ENCODE assay signal across 1 cellular context in genomic region chr7:95608344-95609173, GRCh38.
A peak's percentile ranks its signal among the peaks of the same experiment; 100 is the strongest.
TF ChIP-seq lines count a peak whose summit lies in the region.

No MANE protein-coding gene starts in this region.

TF ChIP-seq in HepG2, 621 proteins besides CTCF, POLR2A, EP300 and RAD21 (continued from another document and continues in another):
- TF ChIP-seq ZHX2 (IDR thresholded peaks at IDR 0.05; ENCODE audit: low read depth) (no peak), ZHX2 (CRISPR knock-in tag; IDR thresholded peaks at IDR 0.05; ENCODE audit: borderline replicate concordance) (0 out of 2 replicates have a peak, but pooled peaks have one; percentile 48), ZNF12 (CRISPR knock-in tag; IDR thresholded peaks at IDR 0.05) (no peak; the same call in 1 of the 2 replicates), ZFY (CRISPR knock-in tag; IDR thresholded peaks at IDR 0.05) (0 out of 2 replicates have a peak, but pooled peaks have one; percentile 20), BCL6 (CRISPR knock-in tag; IDR thresholded peaks at IDR 0.05) (peak; percentile 100), ZNF891 (CRISPR knock-in tag; IDR thresholded peaks at IDR 0.05) (peak; percentile 79), ZNF205 (CRISPR knock-in tag; IDR thresholded peaks at IDR 0.05) (0 out of 2 replicates have a peak, but pooled peaks have one; percentile 47), ATF3 (CRISPR knock-in tag; IDR thresholded peaks at IDR 0.05) (0 out of 2 replicates have a peak, but pooled peaks have one; percentile 48), NR2F1 (CRISPR knock-in tag; IDR thresholded peaks at IDR 0.05) (peak in 1 of 2 experiments; percentile 68; a peak in 1 of 4 replicates), ZNF331 (CRISPR knock-in tag; IDR thresholded peaks at IDR 0.05) (peak; percentile 93; the same call in 1 of the 2 replicates), ZNF670 (CRISPR knock-in tag; IDR thresholded peaks at IDR 0.05; ENCODE audit: borderline replicate concordance) (no peak), TARDBP (CRISPR knock-in tag; IDR thresholded peaks at IDR 0.05) (peak; percentile 90), KAT7 (CRISPR knock-in tag; IDR thresholded peaks at IDR 0.05; ENCODE audit: borderline replicate concordance) (0 out of 2 replicates have a peak, but pooled peaks have one; percentile 39), RCOR2 (CRISPR knock-in tag; IDR thresholded peaks at IDR 0.05) (peak; percentile 65; the same call in 1 of the 2 replicates), ZNF33B (CRISPR knock-in tag; IDR thresholded peaks at IDR 0.05) (0 out of 2 replicates have a peak, but pooled peaks have one; percentile 34), KLF12 (CRISPR knock-in tag; IDR thresholded peaks at IDR 0.05; ENCODE audit: borderline replicate concordance) (peak; percentile 86; the same call in 1 of the 2 replicates), NR2F6 (IDR thresholded peaks at IDR 0.05) (peak; percentile 76), NR2F6 (CRISPR knock-in tag; IDR thresholded peaks at IDR 0.05) (peak; percentile 89), MIXL1 (CRISPR knock-in tag; IDR thresholded peaks at IDR 0.05) (peak; percentile 75), SP4 (CRISPR knock-in tag; IDR thresholded peaks at IDR 0.05) (no peak), ZNF772 (CRISPR knock-in tag; IDR thresholded peaks at IDR 0.05) (peak; percentile 87), TCF7L2 (IDR thresholded peaks at IDR 0.05; ENCODE audit: low read depth, low read length) (no peak), MIER2 (CRISPR knock-in tag; IDR thresholded peaks at IDR 0.05) (peak; percentile 69; the same call in 1 of the 2 replicates), SIX4 (CRISPR knock-in tag; IDR thresholded peaks at IDR 0.05) (peak; percentile 51; the same call in 1 of the 2 replicates), KAT8 (CRISPR knock-in tag; IDR thresholded peaks at IDR 0.05) (peak; percentile 52; the same call in 1 of the 2 replicates), CREM (IDR thresholded peaks at IDR 0.05) (peak; percentile 61), CREM (CRISPR knock-in tag; IDR thresholded peaks at IDR 0.05) (no peak), PITX1 (CRISPR knock-in tag; IDR thresholded peaks at IDR 0.05) (peak; percentile 69; the same call in 1 of the 2 replicates), RARA (CRISPR knock-in tag; IDR thresholded peaks at IDR 0.05) (peak; percentile 99), FOSL2 (CRISPR knock-in tag; IDR thresholded peaks at IDR 0.05) (peak; percentile 80), SKI (IDR thresholded peaks at IDR 0.05; ENCODE audit: partially characterized antibody) (peak; percentile 99)
- TF ChIP-seq, protein P1, sequence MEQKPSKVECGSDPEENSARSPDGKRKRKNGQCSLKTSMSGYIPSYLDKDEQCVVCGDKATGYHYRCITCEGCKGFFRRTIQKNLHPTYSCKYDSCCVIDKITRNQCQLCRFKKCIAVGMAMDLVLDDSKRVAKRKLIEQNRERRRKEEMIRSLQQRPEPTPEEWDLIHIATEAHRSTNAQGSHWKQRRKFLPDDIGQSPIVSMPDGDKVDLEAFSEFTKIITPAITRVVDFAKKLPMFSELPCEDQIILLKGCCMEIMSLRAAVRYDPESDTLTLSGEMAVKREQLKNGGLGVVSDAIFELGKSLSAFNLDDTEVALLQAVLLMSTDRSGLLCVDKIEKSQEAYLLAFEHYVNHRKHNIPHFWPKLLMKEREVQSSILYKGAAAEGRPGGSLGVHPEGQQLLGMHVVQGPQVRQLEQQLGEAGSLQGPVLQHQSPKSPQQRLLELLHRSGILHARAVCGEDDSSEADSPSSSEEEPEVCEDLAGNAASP (CRISPR knock-in tag; IDR thresholded peaks at IDR 0.05; ENCODE audit: borderline replicate concordance): peak; percentile 94
- TF ChIP-seq, protein P2, sequence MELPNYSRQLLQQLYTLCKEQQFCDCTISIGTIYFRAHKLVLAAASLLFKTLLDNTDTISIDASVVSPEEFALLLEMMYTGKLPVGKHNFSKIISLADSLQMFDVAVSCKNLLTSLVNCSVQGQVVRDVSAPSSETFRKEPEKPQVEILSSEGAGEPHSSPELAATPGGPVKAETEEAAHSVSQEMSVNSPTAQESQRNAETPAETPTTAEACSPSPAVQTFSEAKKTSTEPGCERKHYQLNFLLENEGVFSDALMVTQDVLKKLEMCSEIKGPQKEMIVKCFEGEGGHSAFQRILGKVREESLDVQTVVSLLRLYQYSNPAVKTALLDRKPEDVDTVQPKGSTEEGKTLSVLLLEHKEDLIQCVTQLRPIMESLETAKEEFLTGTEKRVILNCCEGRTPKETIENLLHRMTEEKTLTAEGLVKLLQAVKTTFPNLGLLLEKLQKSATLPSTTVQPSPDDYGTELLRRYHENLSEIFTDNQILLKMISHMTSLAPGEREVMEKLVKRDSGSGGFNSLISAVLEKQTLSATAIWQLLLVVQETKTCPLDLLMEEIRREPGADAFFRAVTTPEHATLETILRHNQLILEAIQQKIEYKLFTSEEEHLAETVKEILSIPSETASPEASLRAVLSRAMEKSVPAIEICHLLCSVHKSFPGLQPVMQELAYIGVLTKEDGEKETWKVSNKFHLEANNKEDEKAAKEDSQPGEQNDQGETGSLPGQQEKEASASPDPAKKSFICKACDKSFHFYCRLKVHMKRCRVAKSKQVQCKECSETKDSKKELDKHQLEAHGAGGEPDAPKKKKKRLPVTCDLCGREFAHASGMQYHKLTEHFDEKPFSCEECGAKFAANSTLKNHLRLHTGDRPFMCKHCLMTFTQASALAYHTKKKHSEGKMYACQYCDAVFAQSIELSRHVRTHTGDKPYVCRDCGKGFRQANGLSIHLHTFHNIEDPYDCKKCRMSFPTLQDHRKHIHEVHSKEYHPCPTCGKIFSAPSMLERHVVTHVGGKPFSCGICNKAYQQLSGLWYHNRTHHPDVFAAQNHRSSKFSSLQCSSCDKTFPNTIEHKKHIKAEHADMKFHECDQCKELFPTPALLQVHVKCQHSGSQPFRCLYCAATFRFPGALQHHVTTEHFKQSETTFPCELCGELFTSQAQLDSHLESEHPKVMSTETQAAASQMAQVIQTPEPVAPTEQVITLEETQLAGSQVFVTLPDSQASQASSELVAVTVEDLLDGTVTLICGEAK (IDR thresholded peaks at IDR 0.05): no peak
- TF ChIP-seq, protein P2 (CRISPR knock-in tag; IDR thresholded peaks at IDR 0.05): peak; percentile 65; the same call in 1 of the 2 replicates
- TF ChIP-seq, protein P3, sequence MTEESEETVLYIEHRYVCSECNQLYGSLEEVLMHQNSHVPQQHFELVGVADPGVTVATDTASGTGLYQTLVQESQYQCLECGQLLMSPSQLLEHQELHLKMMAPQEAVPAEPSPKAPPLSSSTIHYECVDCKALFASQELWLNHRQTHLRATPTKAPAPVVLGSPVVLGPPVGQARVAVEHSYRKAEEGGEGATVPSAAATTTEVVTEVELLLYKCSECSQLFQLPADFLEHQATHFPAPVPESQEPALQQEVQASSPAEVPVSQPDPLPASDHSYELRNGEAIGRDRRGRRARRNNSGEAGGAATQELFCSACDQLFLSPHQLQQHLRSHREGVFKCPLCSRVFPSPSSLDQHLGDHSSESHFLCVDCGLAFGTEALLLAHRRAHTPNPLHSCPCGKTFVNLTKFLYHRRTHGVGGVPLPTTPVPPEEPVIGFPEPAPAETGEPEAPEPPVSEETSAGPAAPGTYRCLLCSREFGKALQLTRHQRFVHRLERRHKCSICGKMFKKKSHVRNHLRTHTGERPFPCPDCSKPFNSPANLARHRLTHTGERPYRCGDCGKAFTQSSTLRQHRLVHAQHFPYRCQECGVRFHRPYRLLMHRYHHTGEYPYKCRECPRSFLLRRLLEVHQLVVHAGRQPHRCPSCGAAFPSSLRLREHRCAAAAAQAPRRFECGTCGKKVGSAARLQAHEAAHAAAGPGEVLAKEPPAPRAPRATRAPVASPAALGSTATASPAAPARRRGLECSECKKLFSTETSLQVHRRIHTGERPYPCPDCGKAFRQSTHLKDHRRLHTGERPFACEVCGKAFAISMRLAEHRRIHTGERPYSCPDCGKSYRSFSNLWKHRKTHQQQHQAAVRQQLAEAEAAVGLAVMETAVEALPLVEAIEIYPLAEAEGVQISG (CRISPR knock-in tag; IDR thresholded peaks at IDR 0.05): peak; percentile 80
- TF ChIP-seq, protein P4, sequence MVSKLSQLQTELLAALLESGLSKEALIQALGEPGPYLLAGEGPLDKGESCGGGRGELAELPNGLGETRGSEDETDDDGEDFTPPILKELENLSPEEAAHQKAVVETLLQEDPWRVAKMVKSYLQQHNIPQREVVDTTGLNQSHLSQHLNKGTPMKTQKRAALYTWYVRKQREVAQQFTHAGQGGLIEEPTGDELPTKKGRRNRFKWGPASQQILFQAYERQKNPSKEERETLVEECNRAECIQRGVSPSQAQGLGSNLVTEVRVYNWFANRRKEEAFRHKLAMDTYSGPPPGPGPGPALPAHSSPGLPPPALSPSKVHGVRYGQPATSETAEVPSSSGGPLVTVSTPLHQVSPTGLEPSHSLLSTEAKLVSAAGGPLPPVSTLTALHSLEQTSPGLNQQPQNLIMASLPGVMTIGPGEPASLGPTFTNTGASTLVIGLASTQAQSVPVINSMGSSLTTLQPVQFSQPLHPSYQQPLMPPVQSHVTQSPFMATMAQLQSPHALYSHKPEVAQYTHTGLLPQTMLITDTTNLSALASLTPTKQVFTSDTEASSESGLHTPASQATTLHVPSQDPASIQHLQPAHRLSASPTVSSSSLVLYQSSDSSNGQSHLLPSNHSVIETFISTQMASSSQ (IDR thresholded peaks at IDR 0.05; ENCODE audit: low read depth): no peak
- TF ChIP-seq, protein P4 (CRISPR knock-in tag; IDR thresholded peaks at IDR 0.05; ENCODE audit: borderline replicate concordance): peak; percentile 50; the same call in 1 of the 2 replicates
